In the genomic region with DNA sequence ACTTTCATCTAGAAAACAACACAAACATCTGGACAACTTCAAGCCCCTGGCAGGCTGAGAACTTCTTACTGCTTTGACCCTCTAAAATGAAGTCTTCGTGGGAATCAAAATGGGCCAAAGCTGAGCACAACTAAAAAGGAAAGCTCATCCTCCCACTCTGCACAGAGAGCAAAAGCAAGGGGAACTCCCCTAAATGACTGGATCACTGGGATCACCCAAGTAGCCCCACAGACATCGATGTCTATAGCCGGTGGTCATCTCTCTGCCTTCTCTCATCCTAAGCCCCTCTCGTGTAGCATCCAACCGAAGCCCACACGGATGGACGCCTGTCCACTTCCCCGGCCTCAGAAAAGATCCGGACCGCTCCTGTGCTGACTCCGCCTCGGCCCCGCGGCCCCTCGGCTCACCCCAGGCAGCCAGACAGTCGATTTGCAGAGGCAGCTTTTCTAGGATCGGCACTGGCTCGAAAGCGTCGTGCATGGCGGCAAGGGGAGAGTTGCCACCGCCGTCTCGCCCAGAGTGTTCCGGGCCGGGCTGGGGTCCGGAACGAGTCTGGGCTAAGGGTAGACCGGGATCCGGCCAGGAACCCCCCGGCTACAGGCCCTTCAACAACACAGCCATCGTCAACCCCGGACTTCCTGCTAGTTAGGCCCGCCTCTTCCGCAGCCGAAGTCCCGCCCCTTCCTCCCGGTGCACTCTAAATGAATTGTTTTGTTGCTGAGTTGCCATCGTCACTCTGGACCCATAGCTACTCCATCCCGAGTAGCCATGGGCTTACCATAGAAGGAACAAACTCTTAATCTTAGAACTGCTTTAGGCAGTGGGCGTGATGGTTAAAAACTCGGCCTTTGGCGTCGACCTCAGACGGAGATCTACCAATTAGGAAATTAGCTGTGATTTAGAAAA, we compare ENCODE assay signal across 1 cellular context.
TF ChIP-seq lines count a peak whose summit lies in the region.

A gene with protein sequence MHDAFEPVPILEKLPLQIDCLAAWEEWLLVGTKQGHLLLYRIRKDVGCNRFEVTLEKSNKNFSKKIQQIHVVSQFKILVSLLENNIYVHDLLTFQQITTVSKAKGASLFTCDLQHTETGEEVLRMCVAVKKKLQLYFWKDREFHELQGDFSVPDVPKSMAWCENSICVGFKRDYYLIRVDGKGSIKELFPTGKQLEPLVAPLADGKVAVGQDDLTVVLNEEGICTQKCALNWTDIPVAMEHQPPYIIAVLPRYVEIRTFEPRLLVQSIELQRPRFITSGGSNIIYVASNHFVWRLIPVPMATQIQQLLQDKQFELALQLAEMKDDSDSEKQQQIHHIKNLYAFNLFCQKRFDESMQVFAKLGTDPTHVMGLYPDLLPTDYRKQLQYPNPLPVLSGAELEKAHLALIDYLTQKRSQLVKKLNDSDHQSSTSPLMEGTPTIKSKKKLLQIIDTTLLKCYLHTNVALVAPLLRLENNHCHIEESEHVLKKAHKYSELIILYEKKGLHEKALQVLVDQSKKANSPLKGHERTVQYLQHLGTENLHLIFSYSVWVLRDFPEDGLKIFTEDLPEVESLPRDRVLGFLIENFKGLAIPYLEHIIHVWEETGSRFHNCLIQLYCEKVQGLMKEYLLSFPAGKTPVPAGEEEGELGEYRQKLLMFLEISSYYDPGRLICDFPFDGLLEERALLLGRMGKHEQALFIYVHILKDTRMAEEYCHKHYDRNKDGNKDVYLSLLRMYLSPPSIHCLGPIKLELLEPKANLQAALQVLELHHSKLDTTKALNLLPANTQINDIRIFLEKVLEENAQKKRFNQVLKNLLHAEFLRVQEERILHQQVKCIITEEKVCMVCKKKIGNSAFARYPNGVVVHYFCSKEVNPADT (minus strand): TSS at position 631 of the 906 bp plus-strand sequence. CDS start 151 bp downstream, at position 480.

TF ChIP-seq in K562, 482 proteins besides CTCF, POLR2A, EP300 and RAD21 (continued from another document and continues in another):
- TF ChIP-seq BRCA1 (IDR thresholded peaks at IDR 0.05): no peak
- TF ChIP-seq BRCA1 (CRISPR knock-in tag; IDR thresholded peaks at IDR 0.05): no peak
- TF ChIP-seq SRF (CRISPR knock-in tag; IDR thresholded peaks at IDR 0.05): peak; percentile 36 to 55; a peak in 1 of 4 replicates
- TF ChIP-seq NCOA1 (IDR thresholded peaks at IDR 0.05; ENCODE audit: low read depth): no peak
- TF ChIP-seq MAFK (IDR thresholded peaks at IDR 0.05; ENCODE audit: low read length): no peak
- TF ChIP-seq, protein P1, sequence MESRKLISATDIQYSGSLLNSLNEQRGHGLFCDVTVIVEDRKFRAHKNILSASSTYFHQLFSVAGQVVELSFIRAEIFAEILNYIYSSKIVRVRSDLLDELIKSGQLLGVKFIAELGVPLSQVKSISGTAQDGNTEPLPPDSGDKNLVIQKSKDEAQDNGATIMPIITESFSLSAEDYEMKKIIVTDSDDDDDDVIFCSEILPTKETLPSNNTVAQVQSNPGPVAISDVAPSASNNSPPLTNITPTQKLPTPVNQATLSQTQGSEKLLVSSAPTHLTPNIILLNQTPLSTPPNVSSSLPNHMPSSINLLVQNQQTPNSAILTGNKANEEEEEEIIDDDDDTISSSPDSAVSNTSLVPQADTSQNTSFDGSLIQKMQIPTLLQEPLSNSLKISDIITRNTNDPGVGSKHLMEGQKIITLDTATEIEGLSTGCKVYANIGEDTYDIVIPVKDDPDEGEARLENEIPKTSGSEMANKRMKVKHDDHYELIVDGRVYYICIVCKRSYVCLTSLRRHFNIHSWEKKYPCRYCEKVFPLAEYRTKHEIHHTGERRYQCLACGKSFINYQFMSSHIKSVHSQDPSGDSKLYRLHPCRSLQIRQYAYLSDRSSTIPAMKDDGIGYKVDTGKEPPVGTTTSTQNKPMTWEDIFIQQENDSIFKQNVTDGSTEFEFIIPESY (CRISPR knock-in tag; IDR thresholded peaks at IDR 0.05): no peak
- peak; percentile 38 for TF ChIP-seq SP1 (CRISPR knock-in tag; IDR thresholded peaks at IDR 0.05)
- TF ChIP-seq, protein P2, sequence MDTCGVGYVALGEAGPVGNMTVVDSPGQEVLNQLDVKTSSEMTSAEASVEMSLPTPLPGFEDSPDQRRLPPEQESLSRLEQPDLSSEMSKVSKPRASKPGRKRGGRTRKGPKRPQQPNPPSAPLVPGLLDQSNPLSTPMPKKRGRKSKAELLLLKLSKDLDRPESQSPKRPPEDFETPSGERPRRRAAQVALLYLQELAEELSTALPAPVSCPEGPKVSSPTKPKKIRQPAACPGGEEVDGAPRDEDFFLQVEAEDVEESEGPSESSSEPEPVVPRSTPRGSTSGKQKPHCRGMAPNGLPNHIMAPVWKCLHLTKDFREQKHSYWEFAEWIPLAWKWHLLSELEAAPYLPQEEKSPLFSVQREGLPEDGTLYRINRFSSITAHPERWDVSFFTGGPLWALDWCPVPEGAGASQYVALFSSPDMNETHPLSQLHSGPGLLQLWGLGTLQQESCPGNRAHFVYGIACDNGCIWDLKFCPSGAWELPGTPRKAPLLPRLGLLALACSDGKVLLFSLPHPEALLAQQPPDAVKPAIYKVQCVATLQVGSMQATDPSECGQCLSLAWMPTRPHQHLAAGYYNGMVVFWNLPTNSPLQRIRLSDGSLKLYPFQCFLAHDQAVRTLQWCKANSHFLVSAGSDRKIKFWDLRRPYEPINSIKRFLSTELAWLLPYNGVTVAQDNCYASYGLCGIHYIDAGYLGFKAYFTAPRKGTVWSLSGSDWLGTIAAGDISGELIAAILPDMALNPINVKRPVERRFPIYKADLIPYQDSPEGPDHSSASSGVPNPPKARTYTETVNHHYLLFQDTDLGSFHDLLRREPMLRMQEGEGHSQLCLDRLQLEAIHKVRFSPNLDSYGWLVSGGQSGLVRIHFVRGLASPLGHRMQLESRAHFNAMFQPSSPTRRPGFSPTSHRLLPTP (IDR thresholded peaks at IDR 0.05; ENCODE audit: borderline replicate concordance, extremely low read depth, insufficient read length): no peak
- TF ChIP-seq PRMT5 (CRISPR knock-in tag; IDR thresholded peaks at IDR 0.05): no peak
- no peak for TF ChIP-seq TCF7L2 (IDR thresholded peaks at IDR 0.05; ENCODE audit: low read depth, low read length)
- TF ChIP-seq, protein P3, sequence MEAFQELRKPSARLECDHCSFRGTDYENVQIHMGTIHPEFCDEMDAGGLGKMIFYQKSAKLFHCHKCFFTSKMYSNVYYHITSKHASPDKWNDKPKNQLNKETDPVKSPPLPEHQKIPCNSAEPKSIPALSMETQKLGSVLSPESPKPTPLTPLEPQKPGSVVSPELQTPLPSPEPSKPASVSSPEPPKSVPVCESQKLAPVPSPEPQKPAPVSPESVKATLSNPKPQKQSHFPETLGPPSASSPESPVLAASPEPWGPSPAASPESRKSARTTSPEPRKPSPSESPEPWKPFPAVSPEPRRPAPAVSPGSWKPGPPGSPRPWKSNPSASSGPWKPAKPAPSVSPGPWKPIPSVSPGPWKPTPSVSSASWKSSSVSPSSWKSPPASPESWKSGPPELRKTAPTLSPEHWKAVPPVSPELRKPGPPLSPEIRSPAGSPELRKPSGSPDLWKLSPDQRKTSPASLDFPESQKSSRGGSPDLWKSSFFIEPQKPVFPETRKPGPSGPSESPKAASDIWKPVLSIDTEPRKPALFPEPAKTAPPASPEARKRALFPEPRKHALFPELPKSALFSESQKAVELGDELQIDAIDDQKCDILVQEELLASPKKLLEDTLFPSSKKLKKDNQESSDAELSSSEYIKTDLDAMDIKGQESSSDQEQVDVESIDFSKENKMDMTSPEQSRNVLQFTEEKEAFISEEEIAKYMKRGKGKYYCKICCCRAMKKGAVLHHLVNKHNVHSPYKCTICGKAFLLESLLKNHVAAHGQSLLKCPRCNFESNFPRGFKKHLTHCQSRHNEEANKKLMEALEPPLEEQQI (IDR thresholded peaks at IDR 0.05): no peak
- TF ChIP-seq NFE2 (IDR thresholded peaks at IDR 0.05; ENCODE audit: low read depth): peak; percentile 9; the same call in 1 of the 2 replicates
- TF ChIP-seq KDM2B (CRISPR knock-in tag; IDR thresholded peaks at IDR 0.05): no peak
- peak; percentile 97 for TF ChIP-seq PHF8 (IDR thresholded peaks at IDR 0.05; ENCODE audit: borderline replicate concordance, low read length)
- TF ChIP-seq ZNF75A (CRISPR knock-in tag; IDR thresholded peaks at IDR 0.05): 0 out of 2 replicates have a peak, but pooled peaks have one; percentile 45
- TF ChIP-seq, protein P4, sequence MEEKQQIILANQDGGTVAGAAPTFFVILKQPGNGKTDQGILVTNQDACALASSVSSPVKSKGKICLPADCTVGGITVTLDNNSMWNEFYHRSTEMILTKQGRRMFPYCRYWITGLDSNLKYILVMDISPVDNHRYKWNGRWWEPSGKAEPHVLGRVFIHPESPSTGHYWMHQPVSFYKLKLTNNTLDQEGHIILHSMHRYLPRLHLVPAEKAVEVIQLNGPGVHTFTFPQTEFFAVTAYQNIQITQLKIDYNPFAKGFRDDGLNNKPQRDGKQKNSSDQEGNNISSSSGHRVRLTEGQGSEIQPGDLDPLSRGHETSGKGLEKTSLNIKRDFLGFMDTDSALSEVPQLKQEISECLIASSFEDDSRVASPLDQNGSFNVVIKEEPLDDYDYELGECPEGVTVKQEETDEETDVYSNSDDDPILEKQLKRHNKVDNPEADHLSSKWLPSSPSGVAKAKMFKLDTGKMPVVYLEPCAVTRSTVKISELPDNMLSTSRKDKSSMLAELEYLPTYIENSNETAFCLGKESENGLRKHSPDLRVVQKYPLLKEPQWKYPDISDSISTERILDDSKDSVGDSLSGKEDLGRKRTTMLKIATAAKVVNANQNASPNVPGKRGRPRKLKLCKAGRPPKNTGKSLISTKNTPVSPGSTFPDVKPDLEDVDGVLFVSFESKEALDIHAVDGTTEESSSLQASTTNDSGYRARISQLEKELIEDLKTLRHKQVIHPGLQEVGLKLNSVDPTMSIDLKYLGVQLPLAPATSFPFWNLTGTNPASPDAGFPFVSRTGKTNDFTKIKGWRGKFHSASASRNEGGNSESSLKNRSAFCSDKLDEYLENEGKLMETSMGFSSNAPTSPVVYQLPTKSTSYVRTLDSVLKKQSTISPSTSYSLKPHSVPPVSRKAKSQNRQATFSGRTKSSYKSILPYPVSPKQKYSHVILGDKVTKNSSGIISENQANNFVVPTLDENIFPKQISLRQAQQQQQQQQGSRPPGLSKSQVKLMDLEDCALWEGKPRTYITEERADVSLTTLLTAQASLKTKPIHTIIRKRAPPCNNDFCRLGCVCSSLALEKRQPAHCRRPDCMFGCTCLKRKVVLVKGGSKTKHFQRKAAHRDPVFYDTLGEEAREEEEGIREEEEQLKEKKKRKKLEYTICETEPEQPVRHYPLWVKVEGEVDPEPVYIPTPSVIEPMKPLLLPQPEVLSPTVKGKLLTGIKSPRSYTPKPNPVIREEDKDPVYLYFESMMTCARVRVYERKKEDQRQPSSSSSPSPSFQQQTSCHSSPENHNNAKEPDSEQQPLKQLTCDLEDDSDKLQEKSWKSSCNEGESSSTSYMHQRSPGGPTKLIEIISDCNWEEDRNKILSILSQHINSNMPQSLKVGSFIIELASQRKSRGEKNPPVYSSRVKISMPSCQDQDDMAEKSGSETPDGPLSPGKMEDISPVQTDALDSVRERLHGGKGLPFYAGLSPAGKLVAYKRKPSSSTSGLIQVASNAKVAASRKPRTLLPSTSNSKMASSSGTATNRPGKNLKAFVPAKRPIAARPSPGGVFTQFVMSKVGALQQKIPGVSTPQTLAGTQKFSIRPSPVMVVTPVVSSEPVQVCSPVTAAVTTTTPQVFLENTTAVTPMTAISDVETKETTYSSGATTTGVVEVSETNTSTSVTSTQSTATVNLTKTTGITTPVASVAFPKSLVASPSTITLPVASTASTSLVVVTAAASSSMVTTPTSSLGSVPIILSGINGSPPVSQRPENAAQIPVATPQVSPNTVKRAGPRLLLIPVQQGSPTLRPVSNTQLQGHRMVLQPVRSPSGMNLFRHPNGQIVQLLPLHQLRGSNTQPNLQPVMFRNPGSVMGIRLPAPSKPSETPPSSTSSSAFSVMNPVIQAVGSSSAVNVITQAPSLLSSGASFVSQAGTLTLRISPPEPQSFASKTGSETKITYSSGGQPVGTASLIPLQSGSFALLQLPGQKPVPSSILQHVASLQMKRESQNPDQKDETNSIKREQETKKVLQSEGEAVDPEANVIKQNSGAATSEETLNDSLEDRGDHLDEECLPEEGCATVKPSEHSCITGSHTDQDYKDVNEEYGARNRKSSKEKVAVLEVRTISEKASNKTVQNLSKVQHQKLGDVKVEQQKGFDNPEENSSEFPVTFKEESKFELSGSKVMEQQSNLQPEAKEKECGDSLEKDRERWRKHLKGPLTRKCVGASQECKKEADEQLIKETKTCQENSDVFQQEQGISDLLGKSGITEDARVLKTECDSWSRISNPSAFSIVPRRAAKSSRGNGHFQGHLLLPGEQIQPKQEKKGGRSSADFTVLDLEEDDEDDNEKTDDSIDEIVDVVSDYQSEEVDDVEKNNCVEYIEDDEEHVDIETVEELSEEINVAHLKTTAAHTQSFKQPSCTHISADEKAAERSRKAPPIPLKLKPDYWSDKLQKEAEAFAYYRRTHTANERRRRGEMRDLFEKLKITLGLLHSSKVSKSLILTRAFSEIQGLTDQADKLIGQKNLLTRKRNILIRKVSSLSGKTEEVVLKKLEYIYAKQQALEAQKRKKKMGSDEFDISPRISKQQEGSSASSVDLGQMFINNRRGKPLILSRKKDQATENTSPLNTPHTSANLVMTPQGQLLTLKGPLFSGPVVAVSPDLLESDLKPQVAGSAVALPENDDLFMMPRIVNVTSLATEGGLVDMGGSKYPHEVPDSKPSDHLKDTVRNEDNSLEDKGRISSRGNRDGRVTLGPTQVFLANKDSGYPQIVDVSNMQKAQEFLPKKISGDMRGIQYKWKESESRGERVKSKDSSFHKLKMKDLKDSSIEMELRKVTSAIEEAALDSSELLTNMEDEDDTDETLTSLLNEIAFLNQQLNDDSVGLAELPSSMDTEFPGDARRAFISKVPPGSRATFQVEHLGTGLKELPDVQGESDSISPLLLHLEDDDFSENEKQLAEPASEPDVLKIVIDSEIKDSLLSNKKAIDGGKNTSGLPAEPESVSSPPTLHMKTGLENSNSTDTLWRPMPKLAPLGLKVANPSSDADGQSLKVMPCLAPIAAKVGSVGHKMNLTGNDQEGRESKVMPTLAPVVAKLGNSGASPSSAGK (IDR thresholded peaks at IDR 0.05): no peak
- no peak for TF ChIP-seq KDM1A (IDR thresholded peaks at IDR 0.05)
- no peak for TF ChIP-seq GATAD2A (IDR thresholded peaks at IDR 0.05)
- TF ChIP-seq, protein P5, sequence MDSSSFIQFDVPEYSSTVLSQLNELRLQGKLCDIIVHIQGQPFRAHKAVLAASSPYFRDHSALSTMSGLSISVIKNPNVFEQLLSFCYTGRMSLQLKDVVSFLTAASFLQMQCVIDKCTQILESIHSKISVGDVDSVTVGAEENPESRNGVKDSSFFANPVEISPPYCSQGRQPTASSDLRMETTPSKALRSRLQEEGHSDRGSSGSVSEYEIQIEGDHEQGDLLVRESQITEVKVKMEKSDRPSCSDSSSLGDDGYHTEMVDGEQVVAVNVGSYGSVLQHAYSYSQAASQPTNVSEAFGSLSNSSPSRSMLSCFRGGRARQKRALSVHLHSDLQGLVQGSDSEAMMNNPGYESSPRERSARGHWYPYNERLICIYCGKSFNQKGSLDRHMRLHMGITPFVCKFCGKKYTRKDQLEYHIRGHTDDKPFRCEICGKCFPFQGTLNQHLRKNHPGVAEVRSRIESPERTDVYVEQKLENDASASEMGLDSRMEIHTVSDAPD (CRISPR knock-in tag; IDR thresholded peaks at IDR 0.05): no peak
- no peak for TF ChIP-seq POU5F1 (IDR thresholded peaks at IDR 0.05; ENCODE audit: borderline replicate concordance, low read depth, low read length, partially characterized antibody)
- peak in 1 of 2 experiments; percentile 71; a peak in 1 of 4 replicates for TF ChIP-seq KDM4B (IDR thresholded peaks at IDR 0.05; ENCODE audit: borderline replicate concordance in 2 of 2, low read depth in 1 of 2)
- TF ChIP-seq GABPB1 (CRISPR knock-in tag; IDR thresholded peaks at IDR 0.05): peak; percentile 79; the same call in 1 of the 2 replicates
